In the genomic region with DNA sequence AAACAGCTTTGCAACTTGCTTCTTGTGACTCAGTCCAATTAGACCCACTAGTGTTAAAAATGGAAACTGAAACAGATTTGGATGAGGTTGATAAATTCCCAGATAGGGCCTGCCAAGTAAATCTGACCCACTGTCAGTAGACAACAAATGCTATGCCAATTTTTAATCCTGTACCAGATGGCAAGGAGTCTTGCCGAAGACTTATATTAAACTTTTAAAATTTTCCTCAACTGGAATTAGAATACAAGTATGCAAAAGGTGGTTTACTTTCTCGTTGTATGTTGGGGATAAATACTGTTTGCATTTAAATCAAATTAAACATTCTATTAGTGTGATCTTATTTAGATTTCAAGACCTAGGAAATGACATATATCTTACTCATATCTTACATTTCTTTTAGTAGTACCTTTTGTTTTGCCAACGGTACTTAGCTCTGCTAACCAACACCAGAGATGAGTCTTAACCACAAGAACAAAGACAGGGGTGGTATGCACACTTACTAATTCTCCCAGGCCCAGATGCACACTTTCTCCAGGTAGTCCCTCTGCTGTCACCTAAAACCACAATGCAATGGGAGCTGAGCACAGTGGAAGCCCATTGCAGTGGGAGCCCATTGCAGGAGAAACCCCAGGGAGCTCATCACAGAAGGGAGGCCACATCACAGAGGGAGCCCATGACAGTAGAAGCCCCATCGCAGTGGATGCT, we compare ENCODE assay signal across 10 cellular contexts.
DNase-seq lines count a peak whose midpoint lies in the region; ATAC-seq and TF ChIP-seq lines count a peak whose summit lies in the region.
"Had no signal": no experiment of that assay in that cellular context is flagged by ENCODE, and none has a peak within 500 bp of the region (broad histone marks: within the 10 kb centered on the region; RNA-seq: fewer than 3 reads in every experiment).

No MANE protein-coding gene starts in this region.

- H3K4me1 Mint-ChIP-seq in MCF 10A (ENCODE audit: insufficient read depth, unreplicated experiment): peaks cover 59% of the 10 kb centered on the region

- DNase-seq in NK-92 treated with Interleukin-12 subunit alpha and Interleukin-12 subunit beta, amount 100 ng/mL, for 24 hours (lab: John Stamatoyannopoulos, UW): peak; percentile 28
- DNase-seq in NK-92 (lab: John Stamatoyannopoulos, UW; ENCODE audit: unreplicated experiment) (no peak), MCF 10A (ENCODE audit: unreplicated experiment) (peak; percentile 79), GM20000 (ENCODE audit: low spot score) (no peak), mesendoderm (no peak), NOMO-1 (lab: John Stamatoyannopoulos, UW; ENCODE audit: unreplicated experiment in 2 of 2) (no peak)
- DNase-seq: ACHN had no signal

- H2BK120ac ChIP-seq in mesendoderm (ENCODE audit: low read depth, low read length): no peak overlapping the region

- H2BK5ac ChIP-seq in mesendoderm (ENCODE audit: low read length): no peak overlapping the region

- intact Hi-C loops in MCF 10A (cut with micrococcal nuclease): loop anchor here (1.0 to 10.0 kb wide), 2 partner anchors 41 to 205 kb away; a partner anchor contains a TSS

- peaks cover 12% of the 10 kb centered on the region for H3K79me1 ChIP-seq in mesendoderm (ENCODE audit: low read length)

- no peak overlapping the region for H4K5ac ChIP-seq in mesendoderm (ENCODE audit: low read length)

- H2BK15ac ChIP-seq in mesendoderm (replicated peaks; ENCODE audit: low read depth): no peak overlapping the region

- H3K79me2 ChIP-seq in mesendoderm (ENCODE audit: control insufficient read depth, insufficient read depth, low read length): peaks cover 4% of the 10 kb centered on the region

- no peaks in the 10 kb centered on the region for H3K27me3 Mint-ChIP-seq in MCF 10A (ENCODE audit: insufficient read depth, unreplicated experiment)

- no TSS peak for BruUV-seq in MCF 10A (replicated peaks; lab: Mats Ljungman, UMichigan)

- H3K4ac ChIP-seq in mesendoderm (ENCODE audit: low read depth, low read length): no peak overlapping the region

- H3K9ac ChIP-seq in skeletal muscle tissue (ENCODE audit: low read depth in 1 of 3, low read length in 3 of 3): peak overlapping the region in 1 of 3 donors; percentile 16
- no peak overlapping the region for H3K9ac ChIP-seq in mesendoderm (ENCODE audit: low read length)

- H3K36me3 Mint-ChIP-seq in MCF 10A (ENCODE audit: insufficient read depth, unreplicated experiment): peaks cover 6% of the 10 kb centered on the region

- ATAC-seq in HG03354 (IDR thresholded peaks at IDR 0.05; ENCODE audit: poor library complexity, severe bottlenecking, unreplicated experiment): peak; percentile 63

- H3K36me3 ChIP-seq in skeletal muscle tissue (ENCODE audit: control insufficient read depth in 3 of 3, insufficient read depth in 3 of 3, low read length in 3 of 3) (no peaks in the 10 kb centered on the region), mesendoderm (ENCODE audit: control insufficient read depth, insufficient read depth, low read length) (no peaks in the 10 kb centered on the region)
- H3K36me3 ChIP-seq: HAP-1 had no signal

- no peak overlapping the region for H3K23ac ChIP-seq in mesendoderm (ENCODE audit: low read length)

- TF ChIP-seq CTCF in MCF 10A (IDR thresholded peaks at IDR 0.05; ENCODE audit: unreplicated experiment) (no peak), GM20000 (IDR thresholded peaks at IDR 0.05; ENCODE audit: extremely low read depth, missing control alignments) (no peak)

- H4K8ac ChIP-seq in mesendoderm (ENCODE audit: low read depth, low read length): no peak overlapping the region

- no CpG with 5 or more reads among the region's 4 CpGs for WGBS in mesendoderm (ENCODE audit: extremely low coverage, insufficient coverage, low lambda C conversion rate)

- no peak overlapping the region for H3K4me2 ChIP-seq in mesendoderm (ENCODE audit: low read length)

- no peak overlapping the region for H3K56ac ChIP-seq in mesendoderm (ENCODE audit: low read length)

- peak overlapping the region; percentile 14 for H3K4me3 Mint-ChIP-seq in MCF 10A (ENCODE audit: unreplicated experiment)

- CTCF ChIA-PET in MCF 10A (lab: Yijun Ruan, JAX): interaction anchor here (0.5 to 4.5 kb wide), 5 partner anchors 11 to 291 kb away, joined by 3 to 48 read pairs (median 3); no protein-coding TSS in a partner anchor

- POLR2A ChIA-PET in MCF 10A (lab: Yijun Ruan, JAX): interaction anchor here (0.5 to 6.1 kb wide), 14 partner anchors 9 to 232 kb away, joined by 3 to 59 read pairs (median 4); a partner anchor contains a TSS

- H3K9me3 ChIP-seq in skeletal muscle tissue (ENCODE audit: control insufficient read depth in 3 of 3, low read length in 3 of 3): no peaks in the 10 kb centered on the region
- H3K9me3 ChIP-seq: HAP-1 had no signal

- no peak overlapping the region for H2AK5ac ChIP-seq in mesendoderm (ENCODE audit: low read length)

- no peaks in the 10 kb centered on the region for H3K9me3 Mint-ChIP-seq in MCF 10A (ENCODE audit: unreplicated experiment)

- H3K27ac ChIP-seq in skeletal muscle tissue (ENCODE audit: low read depth, low read length) (peak overlapping the region; percentile 87), mesendoderm (ENCODE audit: low read depth, low read length) (no peak overlapping the region)

- H3K27ac Mint-ChIP-seq in MCF 10A (ENCODE audit: low read depth, unreplicated experiment): peak overlapping the region; percentile 77

- peaks cover 44 to 75% (median 75%) of the 10 kb centered on the region in 3 donors for H3K4me1 ChIP-seq in skeletal muscle tissue (ENCODE audit: control insufficient read depth in 3 of 3, insufficient read depth in 3 of 3, low read length in 3 of 3)
- peaks cover 20% of the 10 kb centered on the region for H3K4me1 ChIP-seq in mesendoderm (ENCODE audit: control insufficient read depth, low read depth, low read length)

- no peak overlapping the region for H3K18ac ChIP-seq in mesendoderm (ENCODE audit: low read length)

- H3K4me3 ChIP-seq in skeletal muscle tissue (ENCODE audit: low read length in 3 of 3): no peak overlapping the region
- H3K4me3 ChIP-seq in mesendoderm (ENCODE audit: low read length): no peak overlapping the region
- H3K4me3 ChIP-seq: HAP-1 had no signal

- no peaks in the 10 kb centered on the region for H3K27me3 ChIP-seq in skeletal muscle tissue (ENCODE audit: control insufficient read depth in 3 of 3, insufficient read depth in 3 of 3, low read length in 3 of 3)
- H3K27me3 ChIP-seq in mesendoderm (ENCODE audit: insufficient read depth, low read length, poor library complexity): no peaks in the 10 kb centered on the region

Comparison
In these comparisons a context has a peak if more than half of its experiments do, and no peak if none do; other contexts are left out.
1. DNase-seq: peak in NK-92 treated with Interleukin-12 subunit alpha and Interleukin-12 subunit beta, amount 100 ng/mL, for 24 hours (single experiment) and MCF 10A (single experiment); none in NK-92 (single experiment), GM20000 (single experiment), mesendoderm (single experiment) and NOMO-1 (0 of 2).